ENCODE assay signal across 2 cellular contexts in genomic region chr2:110114801-110115200, GRCh38.
TF ChIP-seq lines count a peak whose summit lies in the region.

No MANE protein-coding gene starts in this region.

TF ChIP-seq in A549, 52 proteins besides CTCF, POLR2A, EP300 and RAD21 (continued from another document):
- TF ChIP-seq ELK1 (IDR thresholded peaks at IDR 0.05; ENCODE audit: low read depth, low read length) (no peak), CBX8 (IDR thresholded peaks at IDR 0.05) (no peak), HMGXB4 (CRISPR knock-in tag; IDR thresholded peaks at IDR 0.05; ENCODE audit: borderline replicate concordance) (no peak), KDM5A (IDR thresholded peaks at IDR 0.05) (no peak), MAZ (IDR thresholded peaks at IDR 0.05; ENCODE audit: borderline replicate concordance, low read depth, low read length) (no peak), ATOH8 (CRISPR knock-in tag; IDR thresholded peaks at IDR 0.05; ENCODE audit: low read depth) (no peak), ZFP36 (IDR thresholded peaks at IDR 0.05; ENCODE audit: borderline replicate concordance, partially characterized antibody) (no peak), JUN (IDR thresholded peaks at IDR 0.05) (no peak; a peak in 1 of 5 replicates), CHD2 (IDR thresholded peaks at IDR 0.05; ENCODE audit: low read length, partially characterized antibody) (no peak), HOXA7 (CRISPR knock-in tag; IDR thresholded peaks at IDR 0.05) (no peak), RCOR1 (IDR thresholded peaks at IDR 0.05; ENCODE audit: low read depth, low read length) (no peak), TP53 (CRISPR knock-in tag; IDR thresholded peaks at IDR 0.05) (no peak), EHMT2 (IDR thresholded peaks at IDR 0.05; ENCODE audit: low read depth) (no peak), HEYL (CRISPR knock-in tag; IDR thresholded peaks at IDR 0.05) (no peak)

TF ChIP-seq in H1, 55 proteins besides CTCF, POLR2A, EP300 and RAD21 (continued from another document):
- no peak for TF ChIP-seq BRCA1 (IDR thresholded peaks at IDR 0.05; ENCODE audit: low read depth, low read length)
- no peak for TF ChIP-seq CEBPB (IDR thresholded peaks at IDR 0.05; ENCODE audit: low read depth, low read length)
- TF ChIP-seq SAP30 (IDR thresholded peaks at IDR 0.05; ENCODE audit: insufficient read depth, insufficient replicate concordance, low read length), result no peak
- TF ChIP-seq FOSL1 (IDR thresholded peaks at IDR 0.05; ENCODE audit: insufficient read depth, low read depth, low read length), result no peak
- TF ChIP-seq ATF2 (IDR thresholded peaks at IDR 0.05; ENCODE audit: low read length), result no peak
- no peak for TF ChIP-seq TEAD4 (IDR thresholded peaks at IDR 0.05; ENCODE audit: low read depth, low read length)
- TF ChIP-seq SUZ12 (IDR thresholded peaks at IDR 0.05; ENCODE audit: low read length), result no peak
- TF ChIP-seq CHD2 (IDR thresholded peaks at IDR 0.05; ENCODE audit: low read length), result no peak
- no peak for TF ChIP-seq GTF2F1 (IDR thresholded peaks at IDR 0.05; ENCODE audit: borderline replicate concordance, low read depth, low read length)
- no peak for TF ChIP-seq USF2 (IDR thresholded peaks at IDR 0.05; ENCODE audit: low read length)
- TF ChIP-seq EGR1 (IDR thresholded peaks at IDR 0.05; ENCODE audit: borderline replicate concordance, low read depth, low read length), result no peak
TF ChIP-seq in H1: peak in this region for 0.
